10 cellular contexts compared by ENCODE assay signal in genomic region chr9:110578575-110578895, GRCh38. TPM values are rescaled to one million over a fixed set of nuclear protein-coding genes. Genes with fewer than 3 reads are reported as not detected.
DNase-seq lines count a peak whose midpoint lies in the region; ATAC-seq and TF ChIP-seq lines count a peak whose summit lies in the region.
"Had no signal": no experiment of that assay in that cellular context is flagged by ENCODE, and none has a peak within 500 bp of the region (broad histone marks: within the 10 kb centered on the region; RNA-seq: fewer than 3 reads in every experiment).

No MANE protein-coding gene starts in this region.

- H3K4me1 Mint-ChIP-seq in dendritic cell treated with granulocyte-macrophage colony-stimulating factor and Interleukin-4, amounts not matched to agents 40 ng/mL and 50 ng/mL, for 4 days (ENCODE audit: low read depth): peaks cover 18% of the 10 kb centered on the region

- TF ChIP-seq POLR2A in thyroid gland (IDR thresholded peaks at IDR 0.05): no peak

- H3K9me3 ChIP-seq in mesodermal cell (ENCODE audit: control insufficient read depth, low read length): no peaks in the 10 kb centered on the region
- H3K9me3 ChIP-seq in thyroid gland: no peaks in the 10 kb centered on the region

- H3K36me3 ChIP-seq in mesodermal cell (ENCODE audit: control insufficient read depth, insufficient read depth, low read length) (no peaks in the 10 kb centered on the region), thyroid gland (no peaks in the 10 kb centered on the region)

- H3K36me3 Mint-ChIP-seq in dendritic cell treated with granulocyte-macrophage colony-stimulating factor and Interleukin-4, amounts not matched to agents 40 ng/mL and 50 ng/mL, for 4 days (ENCODE audit: low read depth): no peaks in the 10 kb centered on the region

- no peak overlapping the region for H3K27ac Mint-ChIP-seq in dendritic cell treated with granulocyte-macrophage colony-stimulating factor and Interleukin-4, amounts not matched to agents 40 ng/mL and 50 ng/mL, for 4 days
- H3K27ac Mint-ChIP-seq: activated T-helper 2 cell treated with anti-CD3 and anti-CD28 coated beads, Interferon-gamma antibody, Interleukin-2, Interleukin-4, amounts not matched to agents 10 μg/mL and 5 μg/mL and 100 μg/mL, durations not matched to agents 14 hours and 24 hours and 36 hours; T-helper 1 cell treated with Interleukin-12 subunit alpha and Interleukin-12 subunit beta and Interleukin-4 antibody, amounts not matched to agents 30 μg/mL and 1 μg/mL, for 36 hours had no signal

- CTCF ChIA-PET in GM10248 (lab: Yijun Ruan, JAX): no interaction called here

- H3K27ac ChIP-seq in mesodermal cell (ENCODE audit: low read depth, low read length, severe bottlenecking) (no peak overlapping the region), thyroid gland (peak overlapping the region in 2 of 3 donors; percentile 67 to 78)

- H3K4me1 ChIP-seq in mesodermal cell (ENCODE audit: control insufficient read depth, insufficient read depth, low read length, poor library complexity, severe bottlenecking) (peaks cover 13% of the 10 kb centered on the region), thyroid gland (no peaks in the 10 kb centered on the region)

- no peak for TF ChIP-seq CTCF in thyroid gland (IDR thresholded peaks at IDR 0.05)
- no peak for TF ChIP-seq CTCF in GM10248 (IDR thresholded peaks at IDR 0.05; ENCODE audit: control extremely low read depth, extremely low read depth, low read depth, missing control alignments)

- peaks cover 9% of the 10 kb centered on the region for H3K27me3 ChIP-seq in thyroid gland

- peak overlapping the region; percentile 69 for H3K4me3 Mint-ChIP-seq in dendritic cell treated with granulocyte-macrophage colony-stimulating factor and Interleukin-4, amounts not matched to agents 40 ng/mL and 50 ng/mL, for 4 days

- 16 to 24% methylated on average over 3 to 4 of the region's 10 CpGs for WGBS in mesodermal cell (ENCODE audit: insufficient coverage in 2 of 2), 2 experiments
- WGBS in thyroid gland, 2 donors: 15 to 21% methylated on average over 10 of the region's 10 CpGs

- H3K9me3 Mint-ChIP-seq in dendritic cell treated with granulocyte-macrophage colony-stimulating factor and Interleukin-4, amounts not matched to agents 40 ng/mL and 50 ng/mL, for 4 days: no peaks in the 10 kb centered on the region
- H3K9me3 Mint-ChIP-seq: activated T-helper 2 cell treated with anti-CD3 and anti-CD28 coated beads, Interferon-gamma antibody, Interleukin-2, Interleukin-4, amounts not matched to agents 10 μg/mL and 5 μg/mL and 100 μg/mL, durations not matched to agents 14 hours and 24 hours and 36 hours; T-helper 1 cell treated with Interleukin-12 subunit alpha and Interleukin-12 subunit beta and Interleukin-4 antibody, amounts not matched to agents 30 μg/mL and 1 μg/mL, for 36 hours had no signal

- no peak for ATAC-seq in GM19351 (IDR thresholded peaks at IDR 0.05; ENCODE audit: unreplicated experiment)

- POLR2A ChIA-PET in GM10248 (lab: Yijun Ruan, JAX): no interaction called here

- H3K27me3 Mint-ChIP-seq in dendritic cell treated with granulocyte-macrophage colony-stimulating factor and Interleukin-4, amounts not matched to agents 40 ng/mL and 50 ng/mL, for 4 days: peaks cover 69% of the 10 kb centered on the region

- peak overlapping the region; percentile 65 for H3K4me3 ChIP-seq in mesodermal cell (ENCODE audit: extremely low read depth, insufficient read depth, low read length, poor library complexity, severe bottlenecking)
- H3K4me3 ChIP-seq in thyroid gland (replicated peaks in 1 of 3): peak overlapping the region in 1 of 3 donors; percentile 27

- intact Hi-C loops in dendritic cell treated with granulocyte-macrophage colony-stimulating factor and Interleukin-4, amounts not matched to agents 40 ng/mL and 50 ng/mL, for 4 days (cut with micrococcal nuclease): no loop called here
- intact Hi-C loops in thyroid gland (cut with DNase I): no loop called here

- DNase-seq in NCI-H2171 treated with DMSO at 0.1 percent for 48 hours (lab: John Stamatoyannopoulos, UW) (peak; percentile 20), NCI-H2171 (lab: John Stamatoyannopoulos, UW) (no peak), thyroid gland (no peak), GM10248 (ENCODE audit: extremely low spot score) (no peak), foreskin melanocyte (no peak)

RNA-seq across cellular contexts. Expression of gene SVEP1, which starts 1.0 kb away (rescaled TPM):
- polyA plus RNA-seq in mesodermal cell (2013, experiment 1 of 2): 8.3 TPM
- polyA plus RNA-seq in mesodermal cell (2013, experiment 2 of 2): 8.8 TPM
- total RNA-seq in thyroid gland: 10 to 100 TPM; 14.1 to 55.5 (median 31.9) TPM
- total RNA-seq: activated T-helper 2 cell treated with anti-CD3 and anti-CD28 coated beads, Interferon-gamma antibody, Interleukin-2, Interleukin-4, amounts not matched to agents 10 μg/mL and 5 μg/mL and 100 μg/mL, durations not matched to agents 14 hours and 24 hours and 36 hours had no signal
